Comparison of ENCODE assay signal across 18 cellular contexts in genomic region chr15:57703387-57703786, GRCh38. TPM values are rescaled to one million over a fixed set of nuclear protein-coding genes. Genes with fewer than 3 reads are reported as not detected.
DNase-seq lines count a peak whose midpoint lies in the region; ATAC-seq lines count a peak whose summit lies in the region.
"Had no signal": no experiment of that assay in that cellular context is flagged by ENCODE, and none has a peak within 500 bp of the region (broad histone marks: within the 10 kb centered on the region; RNA-seq: fewer than 3 reads in every experiment).

No MANE protein-coding gene starts in this region.

- POLR2A ChIA-PET in naive thymus-derived CD8-positive, alpha-beta T cell (lab: Charles Lee) = interaction anchor here (1.2 kb wide), 1 partner anchor 35 kb away, joined by 3 read pairs; no protein-coding TSS in a partner anchor

- H3K27ac Mint-ChIP-seq in activated T-helper 17 cell treated with anti-CD3 and anti-CD28 coated beads, Interleukin-2, amount 50 U/mL, for 72 hours = peak overlapping the region; percentile 76
- peak overlapping the region in 9 of 10 donors; percentile 57 to 89 (median 84) for H3K27ac Mint-ChIP-seq in naive thymus-derived CD8-positive, alpha-beta T cell
- no peak overlapping the region for H3K27ac Mint-ChIP-seq in stimulated activated memory B cell treated with anti-CD40 and anti-IgM and Interleukin-4, amounts not matched to agents 10 μg/mL and 1 μg/mL and 100 μg/mL, for 72 hours

- DNase-seq in NCI-H510A treated with DMSO at 0.1 percent for 48 hours (lab: John Stamatoyannopoulos, UW) = peak; percentile 22
- DNase-seq in NCI-H510A (lab: John Stamatoyannopoulos, UW) = no peak
- DNase-seq in GM04503 (ENCODE audit: low read depth) = peak; percentile 47
- peak in 7 of 10 donors; percentile 22 to 73 (median 51) for DNase-seq in naive thymus-derived CD8-positive, alpha-beta T cell
- no peak for DNase-seq in cerebellum (ENCODE audit: low spot score)
- DNase-seq in substantia nigra (lab: John Stamatoyannopoulos, UW) = no peak
- DNase-seq: activated effector memory CD4-positive, alpha-beta T cell treated with Interleukin-2 at 50 U/mL for 16 hours; cerebellar nuclear complex; DMS 273 treated with DMSO at 0.1 percent for 48 hours; Kasumi-1; NCI-H2171; OCI-M1; spleen; thyroid gland had no signal

- H3K36me3 Mint-ChIP-seq in activated T-helper 17 cell treated with anti-CD3 and anti-CD28 coated beads, Interleukin-2, amount 50 U/mL, for 72 hours (ENCODE audit: low read depth) = peaks cover 14% of the 10 kb centered on the region
- no peaks in the 10 kb centered on the region for H3K36me3 Mint-ChIP-seq in naive thymus-derived CD8-positive, alpha-beta T cell
- H3K36me3 Mint-ChIP-seq in stimulated activated memory B cell treated with anti-CD40 and anti-IgM and Interleukin-4, amounts not matched to agents 10 μg/mL and 1 μg/mL and 100 μg/mL, for 72 hours = peaks cover 4% of the 10 kb centered on the region

- H3K9me3 Mint-ChIP-seq in activated T-helper 17 cell treated with anti-CD3 and anti-CD28 coated beads, Interleukin-2, amount 50 U/mL, for 72 hours = no peaks in the 10 kb centered on the region
- H3K9me3 Mint-ChIP-seq in naive thymus-derived CD8-positive, alpha-beta T cell = no peaks in the 10 kb centered on the region
- no peaks in the 10 kb centered on the region for H3K9me3 Mint-ChIP-seq in stimulated activated memory B cell treated with anti-CD40 and anti-IgM and Interleukin-4, amounts not matched to agents 10 μg/mL and 1 μg/mL and 100 μg/mL, for 72 hours

- H3K4me3 Mint-ChIP-seq in activated T-helper 17 cell treated with anti-CD3 and anti-CD28 coated beads, Interleukin-2, amount 50 U/mL, for 72 hours = peak overlapping the region; percentile 36
- peak overlapping the region; percentile 5 to 78 (median 55) for H3K4me3 Mint-ChIP-seq in naive thymus-derived CD8-positive, alpha-beta T cell
- H3K4me3 Mint-ChIP-seq in stimulated activated memory B cell treated with anti-CD40 and anti-IgM and Interleukin-4, amounts not matched to agents 10 μg/mL and 1 μg/mL and 100 μg/mL, for 72 hours = no peak overlapping the region

- H3K27ac ChIP-seq in substantia nigra (ENCODE audit: low read depth, low read length, poor library complexity, severe bottlenecking) = no peak overlapping the region
- H3K27ac ChIP-seq: spleen, thyroid gland had no signal

- no peaks in the 10 kb centered on the region for H3K27me3 Mint-ChIP-seq in activated T-helper 17 cell treated with anti-CD3 and anti-CD28 coated beads, Interleukin-2, amount 50 U/mL, for 72 hours
- peaks cover 0 to 22% (median 6%) of the 10 kb centered on the region in 5 donors for H3K27me3 Mint-ChIP-seq in naive thymus-derived CD8-positive, alpha-beta T cell
- peaks cover 32% of the 10 kb centered on the region for H3K27me3 Mint-ChIP-seq in stimulated activated memory B cell treated with anti-CD40 and anti-IgM and Interleukin-4, amounts not matched to agents 10 μg/mL and 1 μg/mL and 100 μg/mL, for 72 hours

- ATAC-seq in activated T-helper 17 cell treated with anti-CD3 and anti-CD28 coated beads, Interleukin-2, amount 50 U/mL, for 72 hours (replicated peaks) = no peak
- peak; percentile 36 to 44 for ATAC-seq in naive thymus-derived CD8-positive, alpha-beta T cell
- no peak for ATAC-seq in stimulated activated memory B cell treated with anti-CD40 and anti-IgM and Interleukin-4, amounts not matched to agents 10 μg/mL and 1 μg/mL and 100 μg/mL, for 72 hours
- ATAC-seq: activated CD4-positive, CD25-positive, alpha-beta regulatory T cell treated with anti-CD3 and anti-CD28 coated beads, Interleukin-2, amount 50 U/mL, for 24 hours; GM12878 had no signal

- peaks cover 26% of the 10 kb centered on the region for H3K4me1 Mint-ChIP-seq in activated T-helper 17 cell treated with anti-CD3 and anti-CD28 coated beads, Interleukin-2, amount 50 U/mL, for 72 hours
- H3K4me1 Mint-ChIP-seq in naive thymus-derived CD8-positive, alpha-beta T cell = peaks cover 16 to 52% (median 50%) of the 10 kb centered on the region in 4 donors
- H3K4me1 Mint-ChIP-seq in stimulated activated memory B cell treated with anti-CD40 and anti-IgM and Interleukin-4, amounts not matched to agents 10 μg/mL and 1 μg/mL and 100 μg/mL, for 72 hours = peaks cover 20% of the 10 kb centered on the region

RNA-seq across cellular contexts. Expression of gene POLR2M, which starts 3.1 kb away (rescaled TPM):
- total RNA-seq in activated T-helper 17 cell treated with anti-CD3 and anti-CD28 coated beads, Interleukin-2, amount 50 U/mL, for 72 hours = 10 to 100 TPM; 68.1 to 69.7 TPM
- total RNA-seq in naive thymus-derived CD8-positive, alpha-beta T cell = 100 to 1,000 TPM; 106 to 114 TPM
- polyA plus RNA-seq in naive thymus-derived CD8-positive, alpha-beta T cell = 10 to 100 TPM; 46.0 to 56.7 (median 52.0) TPM
- total RNA-seq in cerebellum = 193 TPM

Comparison
In these comparisons a context has a peak if more than half of its experiments do, and no peak if none do; other contexts are left out.
1. DNase-seq: peak in NCI-H510A treated with DMSO at 0.1 percent for 48 hours (single experiment), GM04503 (single experiment) and naive thymus-derived CD8-positive, alpha-beta T cell (7 of 10); none in NCI-H510A (single experiment), cerebellum (single experiment) and substantia nigra (0 of 49).
2. ATAC-seq: peak in naive thymus-derived CD8-positive, alpha-beta T cell (2 of 2); none in activated T-helper 17 cell treated with anti-CD3 and anti-CD28 coated beads, Interleukin-2, amount 50 U/mL, for 72 hours (single experiment) and stimulated activated memory B cell treated with anti-CD40 and anti-IgM and Interleukin-4, amounts not matched to agents 10 μg/mL and 1 μg/mL and 100 μg/mL, for 72 hours (single experiment).